Comparison of ENCODE assay signal across 4 cellular contexts in genomic region chr18:58112174-58112573, GRCh38.
"Had no signal": no experiment of that assay in that cellular context is flagged by ENCODE, and none has a peak within 500 bp of the region (broad histone marks: within the 10 kb centered on the region; RNA-seq: fewer than 3 reads in every experiment).

No MANE protein-coding gene starts in this region.

- H3K4me3 ChIP-seq: GM12878 had no signal

- DNase-seq: GDM1, GF-D8 had no signal

- FAIRE-seq: G401.6, GM12878 had no signal
